8 cellular contexts compared by ENCODE assay signal in the genomic region with DNA sequence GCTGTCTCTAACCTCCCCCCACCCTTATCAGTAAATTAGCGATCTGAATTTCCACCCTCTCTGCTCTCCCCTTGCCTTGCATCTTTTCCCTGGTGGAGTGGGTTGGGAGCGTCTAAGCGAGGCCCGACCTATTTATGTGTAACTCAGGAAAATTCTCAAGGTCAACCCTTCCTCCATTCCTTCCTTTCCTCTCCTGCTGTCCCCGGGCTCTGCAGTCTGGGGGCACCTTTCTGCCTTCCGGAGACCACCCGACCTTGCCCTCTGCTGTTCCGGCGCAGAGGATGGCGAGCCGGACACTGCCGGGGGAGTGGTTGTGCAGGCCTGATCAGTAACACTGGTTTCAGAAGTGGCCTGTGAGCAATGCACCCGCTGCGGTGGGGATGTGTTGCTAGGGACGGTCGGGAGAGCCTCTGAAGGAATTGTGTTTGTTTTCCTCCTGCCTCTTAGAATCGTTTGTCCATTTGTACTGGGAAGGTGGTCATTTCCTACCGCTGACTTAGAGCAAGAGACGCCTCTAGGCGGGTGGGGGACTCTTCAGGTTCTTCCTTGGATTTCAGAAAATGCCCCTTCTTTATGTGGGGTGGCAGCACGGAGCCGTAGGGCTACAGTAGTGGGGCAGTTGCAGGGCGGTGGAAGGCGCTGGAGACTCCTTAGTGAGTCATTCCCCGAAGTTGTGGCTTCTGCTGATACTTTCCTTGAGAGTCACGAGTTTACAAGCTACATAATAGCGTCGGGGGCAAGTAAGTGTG. TPM values are rescaled to one million over a fixed set of nuclear protein-coding genes. Genes with fewer than 3 reads are reported as not detected.
DNase-seq lines count a peak whose midpoint lies in the region; ATAC-seq and TF ChIP-seq lines count a peak whose summit lies in the region.

No MANE protein-coding gene starts in this region.

- H3K27me3 ChIP-seq in BLaER1 (no peaks in the 10 kb centered on the region), uterus (no peaks in the 10 kb centered on the region)

- peak in 1 of 2 donors; percentile 20 for TF ChIP-seq POLR2A in uterus (IDR thresholded peaks at IDR 0.05)

- H3K4me3 ChIP-seq in BLaER1, result peak overlapping the region; percentile 89
- peak overlapping the region; percentile 62 to 72 for H3K4me3 ChIP-seq in uterus

- intact Hi-C loops in uterus (cut with DNase I; ENCODE audit: low total_unique reads), result no loop called here

- peaks cover 27% of the 10 kb centered on the region for H3K4me1 ChIP-seq in BLaER1
- H3K4me1 ChIP-seq in uterus, result peaks cover 0 to 16% of the 10 kb centered on the region in 2 donors

- H3K27me3 Mint-ChIP-seq in osteocyte (ENCODE audit: unreplicated experiment), result peaks cover 20% of the 10 kb centered on the region

- H3K36me3 ChIP-seq in BLaER1, result no peaks in the 10 kb centered on the region
- no peaks in the 10 kb centered on the region for H3K36me3 ChIP-seq in uterus

- peaks cover 35% of the 10 kb centered on the region for H4K20me1 ChIP-seq in BLaER1

- peaks cover 23% of the 10 kb centered on the region for H3K4me1 Mint-ChIP-seq in osteocyte (ENCODE audit: unreplicated experiment)

- DNase-seq in activated effector memory CD4-positive, alpha-beta T cell treated with anti-CD3 and anti-CD28 coated beads, Interleukin-2, amount 50 U/mL, for 16 hours, result peak; percentile 76
- DNase-seq in glomerular visceral epithelial cell (ENCODE audit: extremely low spot score), result peak; percentile 84
- no peak for DNase-seq in osteocyte (ENCODE audit: extremely low spot score, unreplicated experiment)
- peak; percentile 41 to 59 for DNase-seq in uterus

- no peak overlapping the region for H3K27ac Mint-ChIP-seq in osteocyte (ENCODE audit: unreplicated experiment)

- no peaks in the 10 kb centered on the region for H3K9me3 ChIP-seq in BLaER1
- H3K9me3 ChIP-seq in uterus, result no peaks in the 10 kb centered on the region

- peak overlapping the region; percentile 93 for H3K4me2 ChIP-seq in BLaER1

- no peaks in the 10 kb centered on the region for H3K9me3 Mint-ChIP-seq in osteocyte (ENCODE audit: unreplicated experiment)

- H3K27ac ChIP-seq in BLaER1, result peak overlapping the region; percentile 83; the same call in 1 of the 2 replicates
- H3K27ac ChIP-seq in uterus, result peak overlapping the region; percentile 89

- no peak overlapping the region for H3K4me3 Mint-ChIP-seq in osteocyte (ENCODE audit: unreplicated experiment)

- ATAC-seq in GM18873 (IDR thresholded peaks at IDR 0.05; ENCODE audit: low FRiP score, unreplicated experiment) (peak; percentile 44), HG03175 (IDR thresholded peaks at IDR 0.05; ENCODE audit: unreplicated experiment) (peak; percentile 35)

- TF ChIP-seq CTCF in osteocyte (IDR thresholded peaks at IDR 0.05) (peak; percentile 12), uterus (IDR thresholded peaks at IDR 0.05) (no peak)

- peak overlapping the region; percentile 85 for H3K9ac ChIP-seq in BLaER1

- H3K36me3 Mint-ChIP-seq in osteocyte (ENCODE audit: unreplicated experiment), result peaks cover 3% of the 10 kb centered on the region

TF ChIP-seq in PFSK-1, 5 proteins besides CTCF, POLR2A, EP300 and RAD21:
- TF ChIP-seq SIN3A (IDR thresholded peaks at IDR 0.05; ENCODE audit: borderline replicate concordance, insufficient read depth, low read length), result 0 out of 2 replicates have a peak, but pooled peaks have one; percentile 13
- TF ChIP-seq, protein P1, sequence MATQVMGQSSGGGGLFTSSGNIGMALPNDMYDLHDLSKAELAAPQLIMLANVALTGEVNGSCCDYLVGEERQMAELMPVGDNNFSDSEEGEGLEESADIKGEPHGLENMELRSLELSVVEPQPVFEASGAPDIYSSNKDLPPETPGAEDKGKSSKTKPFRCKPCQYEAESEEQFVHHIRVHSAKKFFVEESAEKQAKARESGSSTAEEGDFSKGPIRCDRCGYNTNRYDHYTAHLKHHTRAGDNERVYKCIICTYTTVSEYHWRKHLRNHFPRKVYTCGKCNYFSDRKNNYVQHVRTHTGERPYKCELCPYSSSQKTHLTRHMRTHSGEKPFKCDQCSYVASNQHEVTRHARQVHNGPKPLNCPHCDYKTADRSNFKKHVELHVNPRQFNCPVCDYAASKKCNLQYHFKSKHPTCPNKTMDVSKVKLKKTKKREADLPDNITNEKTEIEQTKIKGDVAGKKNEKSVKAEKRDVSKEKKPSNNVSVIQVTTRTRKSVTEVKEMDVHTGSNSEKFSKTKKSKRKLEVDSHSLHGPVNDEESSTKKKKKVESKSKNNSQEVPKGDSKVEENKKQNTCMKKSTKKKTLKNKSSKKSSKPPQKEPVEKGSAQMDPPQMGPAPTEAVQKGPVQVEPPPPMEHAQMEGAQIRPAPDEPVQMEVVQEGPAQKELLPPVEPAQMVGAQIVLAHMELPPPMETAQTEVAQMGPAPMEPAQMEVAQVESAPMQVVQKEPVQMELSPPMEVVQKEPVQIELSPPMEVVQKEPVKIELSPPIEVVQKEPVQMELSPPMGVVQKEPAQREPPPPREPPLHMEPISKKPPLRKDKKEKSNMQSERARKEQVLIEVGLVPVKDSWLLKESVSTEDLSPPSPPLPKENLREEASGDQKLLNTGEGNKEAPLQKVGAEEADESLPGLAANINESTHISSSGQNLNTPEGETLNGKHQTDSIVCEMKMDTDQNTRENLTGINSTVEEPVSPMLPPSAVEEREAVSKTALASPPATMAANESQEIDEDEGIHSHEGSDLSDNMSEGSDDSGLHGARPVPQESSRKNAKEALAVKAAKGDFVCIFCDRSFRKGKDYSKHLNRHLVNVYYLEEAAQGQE (IDR thresholded peaks at IDR 0.05; ENCODE audit: insufficient read depth in 1 of 2, low read depth in 2 of 2, low read length in 2 of 2), result no peak

RNA-seq across cellular contexts. Expression of a gene that starts 0.5 kb away (rescaled TPM):
- 37.0 TPM for polyA plus RNA-seq in PFSK-1 (2012; ENCODE audit: insufficient read length, low read depth)
- total RNA-seq in osteocyte (130 and 139 TPM in 2 replicates), uterus (100 to 1,000 TPM in 3 of 4 donors, 10 to 100 TPM in 1; 76.7 to 196 (median 138) TPM)
